In the genomic region with DNA sequence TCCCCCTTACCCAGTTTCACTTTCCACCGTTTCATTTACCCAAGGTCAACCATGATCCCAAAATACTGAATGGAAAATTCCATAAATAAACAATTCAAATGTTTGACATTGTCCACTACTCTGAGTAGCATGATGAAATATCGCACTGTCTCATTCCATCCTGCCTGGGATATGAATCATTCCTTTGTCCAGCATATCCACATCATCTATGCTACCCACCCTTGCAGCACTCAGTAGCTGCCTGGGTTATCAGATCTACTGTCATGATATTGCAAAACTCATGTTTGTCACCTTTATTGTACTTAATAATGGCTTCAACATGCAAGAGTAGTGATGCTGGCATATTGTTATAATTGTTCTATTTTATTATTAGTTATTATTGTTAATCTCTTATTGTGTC, we compare ENCODE assay signal across 20 cellular contexts.
A peak's percentile ranks its signal among the peaks of the same experiment; 100 is the strongest.
DNase-seq lines count a peak whose midpoint lies in the region; FAIRE-seq and TF ChIP-seq lines count a peak whose summit lies in the region.
"Had no signal": no experiment of that assay in that cellular context is flagged by ENCODE, and none has a peak within 500 bp of the region (broad histone marks: within the 10 kb centered on the region; RNA-seq: fewer than 3 reads in every experiment).

No MANE protein-coding gene starts in this region.

- H3K27me3 ChIP-seq in GM23248 (replicated peaks; ENCODE audit: insufficient read depth) (no peaks in the 10 kb centered on the region), thyroid gland (no peaks in the 10 kb centered on the region)
- no peaks in the 10 kb centered on the region for H3K27me3 ChIP-seq in effector memory CD4-positive, alpha-beta T cell (replicated peaks; ENCODE audit: control insufficient read depth, insufficient read depth, low read length, poor library complexity, severe bottlenecking)
- H3K27me3 ChIP-seq: adrenal gland, hepatocyte, MG63 had no signal

- DNase-seq in GM23248: peak; percentile 39
- peak; percentile 7 for DNase-seq in RCC 7860 (ENCODE audit: low spot score)
- peak; percentile 39 to 64 for DNase-seq in cardiac fibroblast (ENCODE audit: low read depth in 2 of 2)
- peak; percentile 62 for DNase-seq in kidney tubule cell (ENCODE audit: low spot score)
- no peak for DNase-seq in effector memory CD4-positive, alpha-beta T cell
- no peak for DNase-seq in NAMALWA (ENCODE audit: low spot score)
- no peak for DNase-seq in NCI-H345 treated with DMSO at 0.1 percent for 48 hours (lab: John Stamatoyannopoulos, UW; ENCODE audit: unreplicated experiment)
- no peak for DNase-seq in thyroid gland
- DNase-seq: activated B cell treated with CpG ODN at 0.5 μM for 24 hours; activated CD8-positive, alpha-beta memory T cell treated with anti-CD3 and anti-CD28 coated beads for 24 hours; H7; MG63; NCI-H187; NCI-H69; T-helper 1 cell had no signal

- no peak overlapping the region for H3K4me3 ChIP-seq in GM23248
- H3K4me3 ChIP-seq in cardiac fibroblast (replicated peaks in 1 of 2; ENCODE audit: low read depth in 2 of 2, low read length in 2 of 2): no peak overlapping the region
- no peak overlapping the region for H3K4me3 ChIP-seq in effector memory CD4-positive, alpha-beta T cell (ENCODE audit: insufficient read depth, low read depth, low read length, poor library complexity, severe bottlenecking)
- no peak overlapping the region for H3K4me3 ChIP-seq in thyroid gland (replicated peaks in 1 of 3)
- H3K4me3 ChIP-seq: adrenal gland, coronary artery, hepatocyte, MG63, skin epidermis, thoracic aorta had no signal

- TF ChIP-seq POLR2A in thyroid gland (IDR thresholded peaks at IDR 0.05): no peak

- H3F3A ChIP-seq in GM23248 (ENCODE audit: insufficient read depth): no peaks in the 10 kb centered on the region

- no peak overlapping the region for H3K9ac ChIP-seq in GM23248

- H3K4me2 ChIP-seq in GM23248 (ENCODE audit: unreplicated experiment): no peak overlapping the region
- H3K4me2 ChIP-seq: hepatocyte had no signal

- in situ Hi-C loops in GM23248 (cut with MboI): no loop called here

- TF ChIP-seq CTCF in cardiac fibroblast (IDR thresholded peaks at IDR 0.05; ENCODE audit: low read depth, low read length): no peak
- no peak for TF ChIP-seq CTCF in thyroid gland (IDR thresholded peaks at IDR 0.05)

- WGBS in GM23248 (ENCODE audit: low coverage in 1 of 2, low lambda C conversion rate in 2 of 2, missing lambda C conversion rate in 2 of 2), 2 experiments: 79 to 83% methylated on average over 2 of the region's 2 CpGs
- 81 to 82% methylated on average over 2 of the region's 2 CpGs for WGBS in thyroid gland, 2 donors

- no peaks in the 10 kb centered on the region for H3K9me3 ChIP-seq in GM23248 (ENCODE audit: low read depth)
- no peaks in the 10 kb centered on the region for H3K9me3 ChIP-seq in effector memory CD4-positive, alpha-beta T cell (ENCODE audit: control insufficient read depth, low read length)
- H3K9me3 ChIP-seq in thyroid gland: no peaks in the 10 kb centered on the region
- H3K9me3 ChIP-seq: adrenal gland, MG63, thoracic aorta had no signal

- H4K20me1 ChIP-seq in GM23248 (ENCODE audit: insufficient read depth): no peaks in the 10 kb centered on the region

- H3K27ac ChIP-seq in GM23248 (no peak overlapping the region), thyroid gland (no peak overlapping the region)
- H3K27ac ChIP-seq in effector memory CD4-positive, alpha-beta T cell (ENCODE audit: insufficient read depth, low read length, poor library complexity, severe bottlenecking): no peak overlapping the region
- H3K27ac ChIP-seq: adrenal gland, coronary artery, hepatocyte, skin epidermis, thoracic aorta had no signal

- no peak for FAIRE-seq in RCC 7860 (lab: Jason Lieb, UNC)

- no peaks in the 10 kb centered on the region for H3K9me2 ChIP-seq in GM23248 (ENCODE audit: insufficient read depth)

- H3K4me1 ChIP-seq in GM23248 (ENCODE audit: insufficient read depth) (no peaks in the 10 kb centered on the region), thyroid gland (no peaks in the 10 kb centered on the region)
- H3K4me1 ChIP-seq in effector memory CD4-positive, alpha-beta T cell (ENCODE audit: control insufficient read depth, insufficient read depth, low read length, poor library complexity, severe bottlenecking): no peaks in the 10 kb centered on the region
- H3K4me1 ChIP-seq: adrenal gland had no signal

- intact Hi-C loops in thyroid gland (cut with DNase I): no loop called here

- no peaks in the 10 kb centered on the region for H3K79me2 ChIP-seq in GM23248 (ENCODE audit: insufficient read depth)
- H3K79me2 ChIP-seq: hepatocyte had no signal

- no peaks in the 10 kb centered on the region for H3K36me3 ChIP-seq in GM23248 (ENCODE audit: low read depth)
- no peaks in the 10 kb centered on the region for H3K36me3 ChIP-seq in effector memory CD4-positive, alpha-beta T cell (ENCODE audit: control insufficient read depth, insufficient read depth, low read length)
- no peaks in the 10 kb centered on the region for H3K36me3 ChIP-seq in thyroid gland
- H3K36me3 ChIP-seq: adrenal gland, MG63, thoracic aorta had no signal

- no peak overlapping the region for H2AFZ ChIP-seq in GM23248
- H2AFZ ChIP-seq: hepatocyte had no signal

Comparison
In these comparisons a context has a peak if more than half of its experiments do, and no peak if none do; other contexts are left out.
1. DNase-seq: peak in GM23248 (single experiment), RCC 7860 (single experiment), cardiac fibroblast (2 of 2) and kidney tubule cell (single experiment); none in effector memory CD4-positive, alpha-beta T cell (0 of 3), NAMALWA (single experiment), NCI-H345 treated with DMSO at 0.1 percent for 48 hours (single experiment) and thyroid gland (0 of 2).